17 cellular contexts compared by ENCODE assay signal in the genomic region with DNA sequence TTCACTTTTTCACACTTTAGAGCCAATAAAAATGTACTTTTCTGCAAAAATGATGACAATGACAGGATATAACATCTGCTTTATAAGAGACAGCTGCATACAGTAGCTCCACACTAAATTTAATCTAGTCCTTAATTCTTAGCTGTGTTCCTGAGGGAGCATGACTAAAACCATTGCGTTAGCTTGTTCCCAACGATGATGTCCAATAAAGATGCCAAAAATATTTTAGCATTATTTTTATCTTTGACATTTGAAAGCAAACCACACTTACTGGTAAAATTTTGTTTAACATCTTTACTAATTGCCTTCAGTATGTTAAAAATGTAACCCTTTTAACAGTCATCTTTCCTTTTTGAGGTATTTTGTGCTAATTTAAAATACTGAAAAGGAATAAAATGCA.
"Had no signal": no experiment of that assay in that cellular context is flagged by ENCODE, and none has a peak within 500 bp of the region (broad histone marks: within the 10 kb centered on the region; RNA-seq: fewer than 3 reads in every experiment).

No MANE protein-coding gene starts in this region.

- H3K27ac ChIP-seq: colonic mucosa, left lung, neutrophil, suprapubic skin, upper lobe of left lung had no signal

- H3K36me3 Mint-ChIP-seq: activated CD4-positive, alpha-beta memory T cell treated with anti-CD3 and anti-CD28 coated beads for 36 hours; activated naive CD4-positive, alpha-beta T cell treated with anti-CD3 and anti-CD28 coated beads, Interleukin-2, amount 50 U/mL, for 24 hours; memory B cell; natural killer cell had no signal

- H3K9me3 Mint-ChIP-seq: activated CD4-positive, alpha-beta memory T cell treated with anti-CD3 and anti-CD28 coated beads for 36 hours; activated naive CD4-positive, alpha-beta T cell treated with anti-CD3 and anti-CD28 coated beads, Interleukin-2, amount 50 U/mL, for 24 hours; activated T-cell treated with anti-CD3 and anti-CD28 coated beads, Interleukin-2, amount 50 U/mL, for 24 hours had no signal

- H3K27me3 ChIP-seq: colonic mucosa, left lung, neutrophil, suprapubic skin, upper lobe of left lung had no signal

- H3K4me3 Mint-ChIP-seq: activated CD4-positive, alpha-beta memory T cell treated with anti-CD3 and anti-CD28 coated beads for 36 hours; activated CD4-positive, alpha-beta T cell treated with anti-CD3 and anti-CD28 coated beads for 36 hours; activated naive CD4-positive, alpha-beta T cell treated with anti-CD3 and anti-CD28 coated beads, Interleukin-2, amount 50 U/mL, for 24 hours; activated T-cell treated with anti-CD3 and anti-CD28 coated beads, Interleukin-2, amount 50 U/mL, for 24 hours; memory B cell; natural killer cell; T-helper 17 cell had no signal

- H3K9me3 ChIP-seq: colonic mucosa, left lung, mucosa of descending colon, neutrophil, suprapubic skin, upper lobe of left lung had no signal

- H3K4me1 Mint-ChIP-seq: activated CD4-positive, alpha-beta T cell treated with anti-CD3 and anti-CD28 coated beads for 36 hours; activated naive CD4-positive, alpha-beta T cell treated with anti-CD3 and anti-CD28 coated beads, Interleukin-2, amount 50 U/mL, for 24 hours; memory B cell; natural killer cell; T-helper 17 cell had no signal

- H3K36me3 ChIP-seq: colonic mucosa, left lung, neutrophil, suprapubic skin, upper lobe of left lung had no signal

- H3K27ac Mint-ChIP-seq: activated CD4-positive, alpha-beta memory T cell treated with anti-CD3 and anti-CD28 coated beads for 36 hours; activated CD4-positive, alpha-beta T cell treated with anti-CD3 and anti-CD28 coated beads for 36 hours; activated naive CD4-positive, alpha-beta T cell treated with anti-CD3 and anti-CD28 coated beads, Interleukin-2, amount 50 U/mL, for 24 hours; activated T-cell treated with anti-CD3 and anti-CD28 coated beads, Interleukin-2, amount 50 U/mL, for 24 hours; memory B cell; natural killer cell; T-helper 17 cell had no signal

- DNase-seq: activated CD4-positive, alpha-beta memory T cell treated with anti-CD3 and anti-CD28 coated beads for 36 hours; activated CD4-positive, alpha-beta T cell treated with anti-CD3 and anti-CD28 coated beads for 36 hours; activated T-cell treated with anti-CD3 and anti-CD28 coated beads, Interleukin-2, amount 50 U/mL, for 24 hours; central memory CD4-positive, alpha-beta T cell; colonic mucosa; hippocampal formation; left lung; mucosa of descending colon; natural killer cell; posterior cingulate gyrus; stimulated activated naive CD8-positive, alpha-beta T cell treated with anti-CD3 and anti-CD28 coated beads, Interleukin-15, Interleukin-2, amounts not matched to agents 100 U/mL and 50 U/mL, for 24 hours; T-helper 17 cell; upper lobe of left lung had no signal

- H3K4me3 ChIP-seq: colonic mucosa, left lung, mucosa of descending colon, suprapubic skin, upper lobe of left lung had no signal

- H3K27me3 Mint-ChIP-seq: activated CD4-positive, alpha-beta memory T cell treated with anti-CD3 and anti-CD28 coated beads for 36 hours; activated naive CD4-positive, alpha-beta T cell treated with anti-CD3 and anti-CD28 coated beads, Interleukin-2, amount 50 U/mL, for 24 hours; activated T-cell treated with anti-CD3 and anti-CD28 coated beads, Interleukin-2, amount 50 U/mL, for 24 hours; memory B cell; T-helper 17 cell had no signal

- ATAC-seq: activated CD4-positive, alpha-beta T cell treated with anti-CD3 and anti-CD28 coated beads for 36 hours; left lung; mucosa of descending colon; natural killer cell; stimulated activated naive CD8-positive, alpha-beta T cell treated with anti-CD3 and anti-CD28 coated beads, Interleukin-15, Interleukin-2, amounts not matched to agents 100 U/mL and 50 U/mL, for 24 hours; T-helper 17 cell had no signal

- H3K4me1 ChIP-seq: colonic mucosa, left lung had no signal
